Comparison of ENCODE assay signal across 28 cellular contexts in the genomic region with DNA sequence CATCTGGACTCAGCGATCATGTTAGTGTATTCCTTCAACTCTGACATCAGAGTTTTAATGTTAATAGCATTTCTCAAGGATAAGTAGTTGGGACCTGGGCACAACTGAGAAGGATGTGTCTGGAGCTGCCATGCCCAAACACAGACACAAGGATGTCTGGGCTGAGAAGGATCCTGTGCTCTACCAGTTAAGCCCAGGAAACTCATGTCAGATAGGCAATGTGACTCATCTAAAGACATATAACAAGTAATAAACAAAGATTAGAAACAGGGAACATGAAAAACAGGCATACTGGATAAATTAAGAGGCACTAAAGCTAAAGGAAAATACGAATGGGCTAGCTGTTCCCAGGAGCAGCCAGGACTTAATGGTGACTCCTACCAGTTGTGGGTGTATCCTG. TPM values are rescaled to one million over a fixed set of nuclear protein-coding genes. Genes with fewer than 3 reads are reported as not detected.
"Had no signal": no experiment of that assay in that cellular context is flagged by ENCODE, and none has a peak within 500 bp of the region (broad histone marks: within the 10 kb centered on the region; RNA-seq: fewer than 3 reads in every experiment).

No MANE protein-coding gene starts in this region.

- H3K4me1 ChIP-seq: colonic mucosa, heart right ventricle, lower lobe of right lung, prostate gland, right atrium auricular region, stomach, thyroid gland, vagina had no signal

- H3K9me3 ChIP-seq: colonic mucosa, lower lobe of right lung, mucosa of descending colon, neutrophil, prostate gland, right atrium auricular region, thyroid gland, vagina had no signal

- ATAC-seq: esophagus mucosa; heart right ventricle; left ventricle myocardium superior; lower lobe of right lung; mucosa of descending colon; natural killer cell treated with Interleukin-12 subunit alpha and Interleukin-12 subunit beta and Interleukin-15 and Interleukin-18, amount 100 ng/mL, for 72 hours; sciatic nerve; stimulated activated effector memory CD8-positive, alpha-beta T cell treated with anti-CD3 and anti-CD28 coated beads, Interleukin-12 subunit alpha, Interleukin-12 subunit beta, amount 100 ng/mL, for 72 hours had no signal

- H3K4me3 ChIP-seq: colonic mucosa, heart right ventricle, lower lobe of right lung, mucosa of descending colon, prostate gland, right atrium auricular region, stomach, thyroid gland, vagina had no signal

- H3K27ac ChIP-seq: colonic mucosa, epithelial cell of prostate, heart right ventricle, lower lobe of right lung, neutrophil, prostate gland, right atrium auricular region, stomach, thyroid gland, vagina had no signal

- H3K27me3 ChIP-seq: colonic mucosa, right atrium auricular region, thyroid gland, vagina had no signal

- H3K36me3 ChIP-seq: colonic mucosa, heart right ventricle, lower lobe of right lung, neutrophil, prostate gland, right atrium auricular region, stomach, thyroid gland, vagina had no signal

- DNase-seq: colonic mucosa; effector CD8-positive, alpha-beta T cell; endodermal cell; foreskin melanocyte; glutamatergic neuron; heart right ventricle; hypothalamus; immature natural killer cell; left ventricle myocardium superior; lower lobe of right lung; mucosa of descending colon; naive B cell; stimulated activated CD4-positive, alpha-beta T cell treated with anti-CD3 and anti-CD28 coated beads, Interleukin-2, amount 100 ng/mL, for 24 hours; stimulated activated CD4-positive, alpha-beta T cell treated with anti-CD3 and anti-CD28 coated beads, Interleukin-4, amount 100 ng/mL, for 24 hours; stimulated activated naive CD4-positive, alpha-beta T cell treated with Interleukin-2 at 50 U/mL for 16 hours; stomach; thyroid gland; trophoblast cell had no signal

RNA-seq across cellular contexts. Expression of a gene that starts 9.1 kb away (rescaled TPM):
- total RNA-seq: natural killer cell treated with Interleukin-12 subunit alpha and Interleukin-12 subunit beta and Interleukin-15 and Interleukin-18, amount 100 ng/mL, for 72 hours had no signal
- polyA plus RNA-seq: immature natural killer cell, keratinocyte had no signal
